Comparison of ENCODE assay signal across 9 cellular contexts in genomic region chr20:50320910-50321796, GRCh38.
DNase-seq lines count a peak whose midpoint lies in the region; ATAC-seq and TF ChIP-seq lines count a peak whose summit lies in the region.
"Had no signal": no experiment of that assay in that cellular context is flagged by ENCODE, and none has a peak within 500 bp of the region (broad histone marks: within the 10 kb centered on the region; RNA-seq: fewer than 3 reads in every experiment).

No MANE protein-coding gene starts in this region.

- ATAC-seq in central memory CD8-positive, alpha-beta T cell (replicated peaks; ENCODE audit: extremely low read depth, poor library complexity, severe bottlenecking) = no peak
- ATAC-seq in lower lobe of right lung (peak; percentile 95 to 96), HG03108 (IDR thresholded peaks at IDR 0.05; ENCODE audit: unreplicated experiment) (no peak)

- CTCF ChIA-PET in CD8-positive, alpha-beta memory T cell (lab: Charles Lee) = no interaction called here

- H3K27ac ChIP-seq in lower lobe of right lung (peak overlapping the region; percentile 89), transverse colon (peak overlapping the region; percentile 69 to 82 (median 76))
- H3K27ac ChIP-seq in CD8-positive, alpha-beta memory T cell (ENCODE audit: low read depth, low read length) = no peak overlapping the region

- no peaks in the 10 kb centered on the region for H3K36me3 ChIP-seq in lower lobe of right lung
- no peaks in the 10 kb centered on the region for H3K36me3 ChIP-seq in transverse colon
- no peaks in the 10 kb centered on the region for H3K36me3 ChIP-seq in CD8-positive, alpha-beta memory T cell (ENCODE audit: insufficient read depth, low read length)

- 50 to 67% methylated on average over 2 to 21 of the region's 21 CpGs for WGBS in transverse colon (ENCODE audit: low coverage in 1 of 2), 2 donors

- TF ChIP-seq POLR2A in transverse colon (IDR thresholded peaks at IDR 0.05) = peak; percentile 37

- POLR2A ChIA-PET in CD8-positive, alpha-beta memory T cell (lab: Charles Lee) = no interaction called here

- in situ Hi-C loops in transverse colon (cut with MboI; ENCODE audit: low pct_ligation_motif_present in 1 of 4, low pct_unique_long_range_greater_than_20kb in 1 of 4, low sequenced_read_pairs in 3 of 4) = no loop called here

- H3K4me3 Mint-ChIP-seq in central memory CD8-positive, alpha-beta T cell = no peak overlapping the region
- H3K4me3 Mint-ChIP-seq in CD8-positive, alpha-beta memory T cell = no peak overlapping the region
- H3K4me3 Mint-ChIP-seq: memory B cell had no signal

- H3K9me3 Mint-ChIP-seq in central memory CD8-positive, alpha-beta T cell = no peaks in the 10 kb centered on the region
- H3K9me3 Mint-ChIP-seq in CD8-positive, alpha-beta memory T cell = no peaks in the 10 kb centered on the region

- TF ChIP-seq EP300 in transverse colon (IDR thresholded peaks at IDR 0.05; ENCODE audit: low read depth) = no peak

- TF ChIP-seq CTCF in lower lobe of right lung (IDR thresholded peaks at IDR 0.05) (no peak), transverse colon (IDR thresholded peaks at IDR 0.05) (no peak)

- peak overlapping the region; percentile 35 for H3K27ac Mint-ChIP-seq in central memory CD8-positive, alpha-beta T cell (ENCODE audit: low read depth)
- no peak overlapping the region for H3K27ac Mint-ChIP-seq in CD8-positive, alpha-beta memory T cell
- H3K27ac Mint-ChIP-seq: memory B cell had no signal

- no peaks in the 10 kb centered on the region for H3K36me3 Mint-ChIP-seq in central memory CD8-positive, alpha-beta T cell (ENCODE audit: insufficient read depth)
- H3K36me3 Mint-ChIP-seq in CD8-positive, alpha-beta memory T cell = peaks cover 0 to 2% (median 0%) of the 10 kb centered on the region in 3 donors
- H3K36me3 Mint-ChIP-seq: memory B cell had no signal

- no peaks in the 10 kb centered on the region for H3K4me1 Mint-ChIP-seq in central memory CD8-positive, alpha-beta T cell
- no peaks in the 10 kb centered on the region for H3K4me1 Mint-ChIP-seq in CD8-positive, alpha-beta memory T cell
- H3K4me1 Mint-ChIP-seq: memory B cell had no signal

- peaks cover 22% of the 10 kb centered on the region for H3K27me3 Mint-ChIP-seq in central memory CD8-positive, alpha-beta T cell
- H3K27me3 Mint-ChIP-seq in CD8-positive, alpha-beta memory T cell = peaks cover 10% of the 10 kb centered on the region in 2 donors

- peak overlapping the region; percentile 49 for H3K4me3 ChIP-seq in lower lobe of right lung
- peak overlapping the region in 2 of 4 donors; percentile 20 to 32 for H3K4me3 ChIP-seq in transverse colon
- H3K4me3 ChIP-seq in CD8-positive, alpha-beta memory T cell (ENCODE audit: low read length) = no peak overlapping the region

- H3K4me1 ChIP-seq in lower lobe of right lung (peaks cover 38% of the 10 kb centered on the region), transverse colon (peaks cover 4 to 21% (median 11%) of the 10 kb centered on the region in 4 donors)
- H3K4me1 ChIP-seq in CD8-positive, alpha-beta memory T cell (ENCODE audit: insufficient read depth, low read length) = no peaks in the 10 kb centered on the region

- intact Hi-C loops in lower lobe of right lung (cut with DNase I) (no loop called here), transverse colon (cut with DNase I; ENCODE audit: low total_unique reads) (no loop called here)

- H3K9me3 ChIP-seq in lower lobe of right lung = no peaks in the 10 kb centered on the region
- H3K9me3 ChIP-seq in transverse colon = no peaks in the 10 kb centered on the region
- no peaks in the 10 kb centered on the region for H3K9me3 ChIP-seq in CD8-positive, alpha-beta memory T cell (ENCODE audit: low read length)

- DNase-seq in DMS53 (lab: John Stamatoyannopoulos, UW) = peak; percentile 94
- peak; percentile 77 for DNase-seq in NCI-H460 (ENCODE audit: extremely low read depth, low read depth)
- DNase-seq in central memory CD8-positive, alpha-beta T cell (ENCODE audit: low spot score in 2 of 2) = no peak
- DNase-seq in lower lobe of right lung = peak; percentile 93
- DNase-seq in transverse colon = peak; percentile 86
- DNase-seq in occipital lobe (lab: John Stamatoyannopoulos, UW) = no peak
- DNase-seq in CD8-positive, alpha-beta memory T cell = no peak

- H3K27me3 ChIP-seq in lower lobe of right lung (ENCODE audit: low read depth) = no peaks in the 10 kb centered on the region
- H3K27me3 ChIP-seq in transverse colon = no peaks in the 10 kb centered on the region
- H3K27me3 ChIP-seq in CD8-positive, alpha-beta memory T cell (ENCODE audit: insufficient read depth, low read length, poor library complexity, severe bottlenecking) = peaks cover 5% of the 10 kb centered on the region

Comparison
In these comparisons a context has a peak if more than half of its experiments do, and no peak if none do; other contexts are left out.
1. DNase-seq: peak in DMS53 (single experiment), NCI-H460 (single experiment), lower lobe of right lung (single experiment) and transverse colon (single experiment); none in central memory CD8-positive, alpha-beta T cell (0 of 2), occipital lobe (single experiment) and CD8-positive, alpha-beta memory T cell (0 of 5).
2. ATAC-seq: peak in lower lobe of right lung (2 of 2); none in central memory CD8-positive, alpha-beta T cell (single experiment) and HG03108 (single experiment).